In the genomic region with DNA sequence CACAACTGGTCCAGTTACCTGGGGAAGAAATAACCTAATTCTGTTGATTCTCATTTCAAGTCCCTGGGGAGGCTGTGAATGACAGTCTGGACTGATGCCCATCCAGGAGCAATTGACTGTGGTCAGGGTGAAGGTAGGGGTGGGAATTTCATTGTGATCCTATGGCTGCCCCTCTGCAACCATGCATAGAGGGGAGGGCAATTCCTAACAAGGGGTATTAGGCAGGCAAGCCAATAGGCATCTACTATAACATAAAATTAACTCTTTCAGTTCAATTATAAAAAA, we compare ENCODE assay signal across 25 cellular contexts.
"Had no signal": no experiment of that assay in that cellular context is flagged by ENCODE, and none has a peak within 500 bp of the region (broad histone marks: within the 10 kb centered on the region; RNA-seq: fewer than 3 reads in every experiment).

No MANE protein-coding gene starts in this region.

- H3K27ac Mint-ChIP-seq: activated B cell treated with CpG ODN at 0.5 μM for 24 hours; activated CD8-positive, alpha-beta T cell treated with anti-CD3 and anti-CD28 coated beads for 36 hours; activated T-helper 17 cell treated with anti-CD3 and anti-CD28 coated beads, Interleukin-2, amount 50 U/mL, for 72 hours; endodermal cell; nephron; stimulated activated effector memory CD8-positive, alpha-beta T cell treated with anti-CD3 and anti-CD28 coated beads, Interleukin-12 subunit alpha, Interleukin-12 subunit beta, amount 100 ng/mL, for 72 hours; stimulated activated naive CD8-positive, alpha-beta T cell treated with anti-CD3 and anti-CD28 coated beads, Interleukin-15, amount 100 ng/mL, for 72 hours had no signal

- H3K4me3 Mint-ChIP-seq: activated B cell treated with CpG ODN at 0.5 μM for 24 hours; activated CD8-positive, alpha-beta T cell treated with anti-CD3 and anti-CD28 coated beads for 36 hours; activated T-cell treated with anti-CD3 and anti-CD28 coated beads, Interleukin-2, amount 50 U/mL, for 4 hours; activated T-helper 17 cell treated with anti-CD3 and anti-CD28 coated beads, Interleukin-2, amount 50 U/mL, for 72 hours; central memory CD8-positive, alpha-beta T cell; dendritic cell treated with granulocyte-macrophage colony-stimulating factor and Interleukin-4, amounts not matched to agents 40 ng/mL and 50 ng/mL, for 4 days; endodermal cell; nephron; stimulated activated effector memory CD8-positive, alpha-beta T cell treated with anti-CD3 and anti-CD28 coated beads, Interleukin-12 subunit alpha, Interleukin-12 subunit beta, amount 100 ng/mL, for 72 hours; stimulated activated naive CD8-positive, alpha-beta T cell treated with anti-CD3 and anti-CD28 coated beads, Interleukin-15, amount 100 ng/mL, for 72 hours had no signal

- H3K27me3 ChIP-seq: heart right ventricle, left lung, right lobe of liver, thyroid gland, upper lobe of left lung, vagina had no signal

- H3K9me3 Mint-ChIP-seq: activated B cell treated with CpG ODN at 0.5 μM for 24 hours; activated CD8-positive, alpha-beta T cell treated with anti-CD3 and anti-CD28 coated beads for 36 hours; activated T-cell treated with anti-CD3 and anti-CD28 coated beads, Interleukin-2, amount 50 U/mL, for 4 hours; activated T-helper 17 cell treated with anti-CD3 and anti-CD28 coated beads, Interleukin-2, amount 50 U/mL, for 72 hours; central memory CD8-positive, alpha-beta T cell; dendritic cell treated with granulocyte-macrophage colony-stimulating factor and Interleukin-4, amounts not matched to agents 40 ng/mL and 50 ng/mL, for 4 days; endodermal cell; nephron; stimulated activated effector memory CD8-positive, alpha-beta T cell treated with anti-CD3 and anti-CD28 coated beads, Interleukin-12 subunit alpha, Interleukin-12 subunit beta, amount 100 ng/mL, for 72 hours; stimulated activated naive CD8-positive, alpha-beta T cell treated with anti-CD3 and anti-CD28 coated beads, Interleukin-15, amount 100 ng/mL, for 72 hours had no signal

- H3K4me1 Mint-ChIP-seq: activated B cell treated with CpG ODN at 0.5 μM for 24 hours; activated T-helper 17 cell treated with anti-CD3 and anti-CD28 coated beads, Interleukin-2, amount 50 U/mL, for 72 hours; central memory CD8-positive, alpha-beta T cell; nephron; stimulated activated effector memory CD8-positive, alpha-beta T cell treated with anti-CD3 and anti-CD28 coated beads, Interleukin-12 subunit alpha, Interleukin-12 subunit beta, amount 100 ng/mL, for 72 hours; stimulated activated naive CD8-positive, alpha-beta T cell treated with anti-CD3 and anti-CD28 coated beads, Interleukin-15, amount 100 ng/mL, for 72 hours had no signal

- H3K27me3 Mint-ChIP-seq: stimulated activated naive CD8-positive, alpha-beta T cell treated with anti-CD3 and anti-CD28 coated beads, Interleukin-15, amount 100 ng/mL, for 72 hours had no signal

- H3K4me1 ChIP-seq: heart right ventricle, left lung, lower lobe of right lung, upper lobe of left lung, vagina had no signal

- H3K36me3 ChIP-seq: heart right ventricle, left lung, lower lobe of right lung, right lobe of liver, thyroid gland, upper lobe of left lung, vagina had no signal

- DNase-seq: activated B cell treated with CpG ODN at 0.5 μM for 24 hours; activated CD4-positive, alpha-beta T cell treated with anti-CD3 and anti-CD28 coated beads, Interleukin-2, amount 50 U/mL, for 1 hour; activated CD8-positive, alpha-beta T cell treated with anti-CD3 and anti-CD28 coated beads for 36 hours; activated gamma-delta T cell treated with Interleukin-2 at 50 U/mL for 16 hours; activated naive CD4-positive, alpha-beta T cell treated with anti-CD3 and anti-CD28 coated beads, Interleukin-2, amount 50 U/mL, for 16 hours; activated T-cell treated with anti-CD3 and anti-CD28 coated beads, Interleukin-2, amount 50 U/mL, for 4 hours; amniotic stem cell; endodermal cell; foreskin melanocyte; heart right ventricle; kidney glomerular epithelial cell; left lung; lower lobe of right lung; right lobe of liver; stimulated activated CD4-positive, alpha-beta T cell treated with anti-CD3 and anti-CD28 coated beads, Interleukin-4, amount 100 ng/mL, for 24 hours; stimulated activated naive CD8-positive, alpha-beta T cell treated with anti-CD3 and anti-CD28 coated beads, Interleukin-15, amount 100 ng/mL, for 72 hours; upper lobe of left lung had no signal

- H3K9me3 ChIP-seq: heart right ventricle, left lung, lower lobe of right lung, right lobe of liver, thyroid gland, upper lobe of left lung, vagina had no signal

- H3K36me3 Mint-ChIP-seq: stimulated activated effector memory CD8-positive, alpha-beta T cell treated with anti-CD3 and anti-CD28 coated beads, Interleukin-12 subunit alpha, Interleukin-12 subunit beta, amount 100 ng/mL, for 72 hours had no signal

- H3K4me3 ChIP-seq: heart right ventricle, left lung, lower lobe of right lung, right lobe of liver, thyroid gland, upper lobe of left lung, vagina had no signal

- FAIRE-seq: astrocyte had no signal

- H3K27ac ChIP-seq: heart right ventricle, left lung, lower lobe of right lung, right lobe of liver, thyroid gland, upper lobe of left lung, vagina had no signal
